ENCODE assay signal across 11 cellular contexts in genomic region chr4:133146192-133146573, GRCh38. TPM values are rescaled to one million over a fixed set of nuclear protein-coding genes. Genes with fewer than 3 reads are reported as not detected.
A peak's percentile ranks its signal among the peaks of the same experiment; 100 is the strongest.
DNase-seq lines count a peak whose midpoint lies in the region; TF ChIP-seq lines count a peak whose summit lies in the region.
"Had no signal": no experiment of that assay in that cellular context is flagged by ENCODE, and none has a peak within 500 bp of the region (broad histone marks: within the 10 kb centered on the region; RNA-seq: fewer than 3 reads in every experiment).

No MANE protein-coding gene starts in this region.

- H3K4me3 ChIP-seq in iPS-18a (ENCODE audit: low read length) (peak overlapping the region; percentile 73), subcutaneous abdominal adipose tissue (ENCODE audit: low read depth in 1 of 5, low read length in 5 of 5) (peak overlapping the region in 4 of 5 donors; percentile 19 to 69 (median 47))

- no peaks in the 10 kb centered on the region for H3K9me3 ChIP-seq in iPS-18a (ENCODE audit: control insufficient read depth, low read depth, low read length)
- no peaks in the 10 kb centered on the region for H3K9me3 ChIP-seq in subcutaneous abdominal adipose tissue (ENCODE audit: control insufficient read depth in 5 of 5, low read length in 5 of 5)

- no peaks in the 10 kb centered on the region for H3K36me3 Mint-ChIP-seq in activated T-helper 1 cell treated with anti-CD3 and anti-CD28 coated beads, Interleukin-12 subunit alpha, Interleukin-12 subunit beta, Interleukin-2, Interleukin-4 antibody, amounts not matched to agents 30 ng/mL and 10 ng/mL and 1 ng/mL, durations not matched to agents 14 hours and 24 hours and 36 hours (ENCODE audit: low read depth)

- H3K27ac Mint-ChIP-seq in activated T-helper 1 cell treated with anti-CD3 and anti-CD28 coated beads, Interleukin-12 subunit alpha, Interleukin-12 subunit beta, Interleukin-2, Interleukin-4 antibody, amounts not matched to agents 30 ng/mL and 10 ng/mL and 1 ng/mL, durations not matched to agents 14 hours and 24 hours and 36 hours: peak overlapping the region; percentile 8

- peaks cover 15% of the 10 kb centered on the region for H3K4me1 Mint-ChIP-seq in activated T-helper 1 cell treated with anti-CD3 and anti-CD28 coated beads, Interleukin-12 subunit alpha, Interleukin-12 subunit beta, Interleukin-2, Interleukin-4 antibody, amounts not matched to agents 30 ng/mL and 10 ng/mL and 1 ng/mL, durations not matched to agents 14 hours and 24 hours and 36 hours (ENCODE audit: low read depth)
- H3K4me1 Mint-ChIP-seq: central memory CD8-positive, alpha-beta T cell had no signal

- no peak overlapping the region for H3K4me3 Mint-ChIP-seq in activated T-helper 1 cell treated with anti-CD3 and anti-CD28 coated beads, Interleukin-12 subunit alpha, Interleukin-12 subunit beta, Interleukin-2, Interleukin-4 antibody, amounts not matched to agents 30 ng/mL and 10 ng/mL and 1 ng/mL, durations not matched to agents 14 hours and 24 hours and 36 hours
- H3K4me3 Mint-ChIP-seq: activated CD8-positive, alpha-beta memory T cell treated with anti-CD3 and anti-CD28 coated beads, Interleukin-2, amount 10 ng/mL, durations not matched to agents 7 days and 5 days; central memory CD8-positive, alpha-beta T cell had no signal

- peak; percentile 8 for DNase-seq in SIG-M5 treated with dmso at 0.1 percent for 504 hours (lab: John Stamatoyannopoulos, UW; ENCODE audit: unreplicated experiment)
- DNase-seq in SIG-M5 (lab: John Stamatoyannopoulos, UW): no peak
- DNase-seq in activated T-helper 1 cell treated with anti-CD3 and anti-CD28 coated beads, Interleukin-12 subunit alpha, Interleukin-12 subunit beta, Interleukin-2, Interleukin-4 antibody, amounts not matched to agents 30 ng/mL and 10 ng/mL and 1 ng/mL, durations not matched to agents 14 hours and 24 hours and 36 hours (ENCODE audit: low spot score): no peak
- no peak for DNase-seq in NCI-H146 treated with DMSO at 0.1 percent for 48 hours (lab: John Stamatoyannopoulos, UW; ENCODE audit: unreplicated experiment)
- DNase-seq in mucosa of gallbladder (ENCODE audit: low spot score): no peak
- no peak for DNase-seq in GM10266 (ENCODE audit: extremely low spot score)
- DNase-seq: activated CD8-positive, alpha-beta memory T cell treated with anti-CD3 and anti-CD28 coated beads, Interleukin-2, amount 10 ng/mL, durations not matched to agents 7 days and 5 days; stimulated activated CD4-positive, alpha-beta T cell treated with anti-CD3 and anti-CD28 coated beads, Interleukin-12 subunit alpha, Interleukin-12 subunit beta, amount 100 ng/mL, for 4 hours had no signal

- intact Hi-C loops in activated T-helper 1 cell treated with anti-CD3 and anti-CD28 coated beads, Interleukin-12 subunit alpha, Interleukin-12 subunit beta, Interleukin-2, Interleukin-4 antibody, amounts not matched to agents 30 ng/mL and 10 ng/mL and 1 ng/mL, durations not matched to agents 14 hours and 24 hours and 36 hours (cut with micrococcal nuclease): no loop called here

- H3K27me3 ChIP-seq in iPS-18a (ENCODE audit: control insufficient read depth, insufficient read depth, low read length) (peaks cover 62% of the 10 kb centered on the region), subcutaneous abdominal adipose tissue (ENCODE audit: control insufficient read depth in 5 of 5, insufficient read depth in 4 of 5, low read length in 5 of 5) (peaks cover 12 to 42% (median 19%) of the 10 kb centered on the region in 5 donors)

- H3K9ac ChIP-seq in iPS-18a (ENCODE audit: low read length) (no peak overlapping the region), subcutaneous abdominal adipose tissue (ENCODE audit: low read length in 5 of 5) (no peak overlapping the region)

- peaks cover 51% of the 10 kb centered on the region for H3K27me3 Mint-ChIP-seq in activated T-helper 1 cell treated with anti-CD3 and anti-CD28 coated beads, Interleukin-12 subunit alpha, Interleukin-12 subunit beta, Interleukin-2, Interleukin-4 antibody, amounts not matched to agents 30 ng/mL and 10 ng/mL and 1 ng/mL, durations not matched to agents 14 hours and 24 hours and 36 hours (ENCODE audit: insufficient read depth)

- TF ChIP-seq CTCF in GM10266 (IDR thresholded peaks at IDR 0.05; ENCODE audit: control insufficient read depth, insufficient read depth, low read depth, missing control alignments): no peak

- H3K4me1 ChIP-seq in iPS-18a (ENCODE audit: control insufficient read depth, low read depth, low read length): peaks cover 17% of the 10 kb centered on the region
- H3K4me1 ChIP-seq in subcutaneous abdominal adipose tissue (ENCODE audit: control insufficient read depth in 5 of 5, insufficient read depth in 5 of 5, low read length in 5 of 5): peaks cover 6 to 53% (median 51%) of the 10 kb centered on the region in 5 donors

- H3K27ac ChIP-seq in iPS-18a (ENCODE audit: low read length) (no peak overlapping the region), subcutaneous abdominal adipose tissue (ENCODE audit: low read depth, low read length) (no peak overlapping the region)

- H3K36me3 ChIP-seq in iPS-18a (ENCODE audit: control insufficient read depth, low read depth, low read length) (no peaks in the 10 kb centered on the region), subcutaneous abdominal adipose tissue (ENCODE audit: control insufficient read depth in 5 of 5, insufficient read depth in 5 of 5, low read length in 5 of 5) (no peaks in the 10 kb centered on the region)

- no peaks in the 10 kb centered on the region for H3K9me3 Mint-ChIP-seq in activated T-helper 1 cell treated with anti-CD3 and anti-CD28 coated beads, Interleukin-12 subunit alpha, Interleukin-12 subunit beta, Interleukin-2, Interleukin-4 antibody, amounts not matched to agents 30 ng/mL and 10 ng/mL and 1 ng/mL, durations not matched to agents 14 hours and 24 hours and 36 hours
- H3K9me3 Mint-ChIP-seq: central memory CD8-positive, alpha-beta T cell had no signal

RNA-seq across cellular contexts. Expression of gene PCDH10, which starts 2.9 kb away (rescaled TPM):
- total RNA-seq in activated T-helper 1 cell treated with anti-CD3 and anti-CD28 coated beads, Interleukin-12 subunit alpha, Interleukin-12 subunit beta, Interleukin-2, Interleukin-4 antibody, amounts not matched to agents 30 ng/mL and 10 ng/mL and 1 ng/mL, durations not matched to agents 14 hours and 24 hours and 36 hours: not detected in 2 replicates
- total RNA-seq in mucosa of gallbladder: 1.0 TPM
- total RNA-seq: activated CD8-positive, alpha-beta memory T cell treated with anti-CD3 and anti-CD28 coated beads, Interleukin-2, amount 10 ng/mL, durations not matched to agents 7 days and 5 days had no signal
